ENCODE assay signal across 8 cellular contexts in the genomic region with DNA sequence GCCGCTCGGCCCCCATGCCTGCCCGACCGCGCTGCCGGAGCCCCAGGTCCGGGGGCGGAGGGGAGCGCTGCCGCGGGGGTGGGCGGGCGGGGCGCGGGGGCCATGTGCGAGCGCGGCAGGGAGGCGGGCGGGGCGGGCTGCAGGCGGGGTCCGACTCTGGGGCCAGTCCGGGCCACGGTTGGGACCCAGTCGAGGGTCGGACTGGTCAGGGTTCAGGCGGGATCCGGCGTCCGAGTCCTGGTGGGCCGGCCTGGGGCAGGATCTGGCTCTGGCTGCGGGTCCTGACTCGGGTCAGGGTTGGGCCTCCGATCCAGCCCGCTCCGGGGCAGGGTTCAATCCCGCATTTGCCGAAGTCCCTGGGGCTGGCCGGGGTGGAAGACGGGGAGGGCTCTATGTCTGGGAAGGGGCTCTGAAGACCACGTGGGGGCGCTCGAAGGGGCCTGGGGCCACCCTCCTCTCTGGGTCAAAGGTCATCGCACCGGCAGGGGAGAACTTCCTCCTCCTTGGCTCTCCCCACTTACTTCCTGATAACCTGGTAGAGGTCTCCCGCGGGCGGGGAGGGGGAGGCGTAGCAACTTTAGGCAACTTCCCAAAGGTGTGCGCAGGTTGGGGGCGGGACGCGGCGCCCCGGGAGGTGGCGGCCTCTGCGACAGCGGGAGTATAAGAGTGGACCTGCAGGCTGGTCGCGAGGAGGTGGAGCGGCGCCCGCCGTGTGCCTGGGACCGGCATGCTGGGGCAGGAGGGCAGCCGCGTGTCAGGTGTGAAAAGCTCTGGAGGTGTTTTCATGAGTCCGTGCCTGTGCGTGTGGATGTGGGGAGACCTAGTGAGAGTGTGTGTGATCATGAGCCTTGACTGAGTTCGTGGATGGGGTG. TPM values are rescaled to one million over a fixed set of nuclear protein-coding genes. Genes with fewer than 3 reads are reported as not detected.
DNase-seq lines count a peak whose midpoint lies in the region; ATAC-seq and TF ChIP-seq lines count a peak whose summit lies in the region.

No MANE protein-coding gene starts in this region.

- peak overlapping the region; percentile 92 to 98 (median 96) for H3K4me3 Mint-ChIP-seq in naive thymus-derived CD4-positive, alpha-beta T cell

- ATAC-seq in HG03064 (IDR thresholded peaks at IDR 0.05; ENCODE audit: low read depth, unreplicated experiment): peak; percentile 17
- ATAC-seq in naive thymus-derived CD4-positive, alpha-beta T cell: peak; percentile 9

- intact Hi-C loops in naive thymus-derived CD4-positive, alpha-beta T cell (cut with micrococcal nuclease): loop anchor here (1.0 to 5.0 kb wide), 14 partner anchors 11 to 956 kb away; a partner anchor contains a TSS

- H3K27me3 Mint-ChIP-seq in naive thymus-derived CD4-positive, alpha-beta T cell: peaks cover 3 to 15% (median 5%) of the 10 kb centered on the region in 5 donors

- peak overlapping the region; percentile 81 for H3K4me3 ChIP-seq in naive thymus-derived CD4-positive, alpha-beta T cell (ENCODE audit: low read length)

- peaks cover 15 to 32% (median 26%) of the 10 kb centered on the region in 7 donors for H3K4me1 Mint-ChIP-seq in naive thymus-derived CD4-positive, alpha-beta T cell

- peaks cover 0 to 8% (median 0%) of the 10 kb centered on the region in 5 donors for H3K36me3 Mint-ChIP-seq in naive thymus-derived CD4-positive, alpha-beta T cell

- DNase-seq in NCI-H2029 (lab: John Stamatoyannopoulos, UW) (peak; percentile 61), NCI-H2029 treated with DMSO at 0.1 percent for 48 hours (lab: John Stamatoyannopoulos, UW) (no peak), NOMO-1 treated with dmso at 0.1 percent for 144 hours (lab: John Stamatoyannopoulos, UW; ENCODE audit: unreplicated experiment) (peak; percentile 69), erythroblast (lab: John Stamatoyannopoulos, UW) (peak; percentile 78 to 82)
- peak; percentile 74 for DNase-seq in activated CD8-positive, alpha-beta memory T cell treated with anti-CD3 and anti-CD28 coated beads, Interleukin-2, amount 50 U/mL, for 4 hours
- DNase-seq in naive thymus-derived CD4-positive, alpha-beta T cell: peak; percentile 51 to 74 (median 63)
- DNase-seq in stimulated activated naive CD4-positive, alpha-beta T cell treated with Interleukin-2 at 50 U/mL for 16 hours (lab: John Stamatoyannopoulos, UW): peak; percentile 66

- H3K27ac ChIP-seq in naive thymus-derived CD4-positive, alpha-beta T cell (ENCODE audit: low read depth, low read length): peak overlapping the region; percentile 69

- H3K27me3 ChIP-seq in naive thymus-derived CD4-positive, alpha-beta T cell (ENCODE audit: control insufficient read depth in 2 of 2, insufficient read depth in 2 of 2, low read length in 2 of 2): peaks cover 0 to 1% of the 10 kb centered on the region in 2 donors

- no peaks in the 10 kb centered on the region for H3K36me3 ChIP-seq in naive thymus-derived CD4-positive, alpha-beta T cell (ENCODE audit: control insufficient read depth in 2 of 3, insufficient read depth in 3 of 3, low read length in 3 of 3)

- peak overlapping the region; percentile 76 to 96 (median 90) for H3K27ac Mint-ChIP-seq in naive thymus-derived CD4-positive, alpha-beta T cell

- peak; percentile 13 for TF ChIP-seq POLR2A in erythroblast (IDR thresholded peaks at IDR 0.05; ENCODE audit: low read length)

- H3K9me3 Mint-ChIP-seq in naive thymus-derived CD4-positive, alpha-beta T cell: no peaks in the 10 kb centered on the region

- no peaks in the 10 kb centered on the region for H3K9me3 ChIP-seq in naive thymus-derived CD4-positive, alpha-beta T cell (ENCODE audit: control insufficient read depth in 2 of 3, low read length in 3 of 3)

- H3K4me1 ChIP-seq in naive thymus-derived CD4-positive, alpha-beta T cell (ENCODE audit: control insufficient read depth in 2 of 2, insufficient read depth in 2 of 2, low read length in 2 of 2): peaks cover 14 to 19% of the 10 kb centered on the region in 2 donors

- CTCF ChIA-PET in naive thymus-derived CD4-positive, alpha-beta T cell (lab: Charles Lee): interaction anchor here (1.1 to 5.8 kb wide), 5 partner anchors 11 to 101 kb away, joined by 4 to 165 read pairs (median 8); a partner anchor contains a TSS

- POLR2A ChIA-PET in naive thymus-derived CD4-positive, alpha-beta T cell (lab: Charles Lee): interaction anchor here (1.0 to 6.3 kb wide), 9 partner anchors 11 to 100 kb away, joined by 3 to 102 read pairs (median 9); a partner anchor contains a TSS

RNA-seq across cellular contexts. Expression of a gene that starts 0.6 kb away (rescaled TPM):
- 10 to 100 TPM; 23.7 to 42.0 (median 27.9) TPM for total RNA-seq in naive thymus-derived CD4-positive, alpha-beta T cell
- polyA plus RNA-seq in naive thymus-derived CD4-positive, alpha-beta T cell: 10 to 100 TPM in 1 of 2 donors, 1 to 10 TPM in 1; 5.3 to 12.9 TPM

RNA-seq across cellular contexts. Expression of a gene that starts 5.8 kb away (rescaled TPM):
- under 1 TPM in 1 of 5 experiments, not detected in 4; 0.60 TPM for total RNA-seq in naive thymus-derived CD4-positive, alpha-beta T cell
- not detected for polyA plus RNA-seq in naive thymus-derived CD4-positive, alpha-beta T cell

RNA-seq across cellular contexts. Expression of a gene that starts 11.4 kb away (rescaled TPM):
- total RNA-seq in naive thymus-derived CD4-positive, alpha-beta T cell: 100 to 1,000 TPM in 4 of 5 experiments, 10 to 100 TPM in 1; 90.9 to 208 (median 152) TPM
- 100 to 1,000 TPM; 527 to 613 TPM for polyA plus RNA-seq in naive thymus-derived CD4-positive, alpha-beta T cell

RNA-seq across cellular contexts. Expression of a gene that starts 12.0 kb away (rescaled TPM):
- total RNA-seq in naive thymus-derived CD4-positive, alpha-beta T cell: 10 to 100 TPM; 41.4 to 99.2 (median 55.2) TPM
- polyA plus RNA-seq in naive thymus-derived CD4-positive, alpha-beta T cell: 100 to 1,000 TPM; 184 to 195 TPM

RNA-seq across cellular contexts. Expression of a gene that starts 14.8 kb away (rescaled TPM):
- under 1 TPM in 1 of 5 experiments, not detected in 4; 0.42 TPM for total RNA-seq in naive thymus-derived CD4-positive, alpha-beta T cell
- not detected for polyA plus RNA-seq in naive thymus-derived CD4-positive, alpha-beta T cell
